26 cellular contexts compared by ENCODE assay signal in genomic region chr2:15457868-15458267, GRCh38.
"Had no signal": no experiment of that assay in that cellular context is flagged by ENCODE, and none has a peak within 500 bp of the region (broad histone marks: within the 10 kb centered on the region; RNA-seq: fewer than 3 reads in every experiment).

No MANE protein-coding gene starts in this region.

- H3K27ac ChIP-seq: left ventricle myocardium inferior, pancreas, prostate gland, skin epidermis, spleen, suprapubic skin, thoracic aorta, tibial artery, upper lobe of right lung had no signal

- H3K36me3 ChIP-seq: prostate gland had no signal

- FAIRE-seq: islet of Langerhans, kidney, pancreas, urothelium cell line had no signal

- ATAC-seq: left colon; naive thymus-derived CD8-positive, alpha-beta T cell; pancreas; right cardiac atrium; sciatic nerve; stimulated activated effector memory CD8-positive, alpha-beta T cell treated with anti-CD3 and anti-CD28 coated beads, Interleukin-12 subunit alpha, Interleukin-12 subunit beta, amount 100 ng/mL, for 72 hours; upper lobe of right lung had no signal

- H3K9me3 ChIP-seq: left ventricle myocardium inferior, pancreas, prostate gland, spleen, suprapubic skin, thoracic aorta, tibial artery, upper lobe of right lung had no signal

- H3K4me3 ChIP-seq: left ventricle myocardium inferior, lung, pancreas, prostate gland, skin epidermis, spleen, suprapubic skin, thoracic aorta, tibial artery, upper lobe of right lung had no signal

- DNase-seq: hypothalamus; immature natural killer cell; kidney; left colon; left ventricle myocardium inferior; naive thymus-derived CD8-positive, alpha-beta T cell; nucleus accumbens; pancreas; posterior cingulate gyrus; retina; right cardiac atrium; spleen; stimulated activated CD4-positive, alpha-beta T cell treated with anti-CD3 and anti-CD28 coated beads, Interleukin-4, amount 100 ng/mL, for 24 hours; stimulated activated naive CD4-positive, alpha-beta T cell; tibial artery; trophoblast cell; upper lobe of right lung had no signal

- H3K4me1 ChIP-seq: pancreas, prostate gland, spleen, suprapubic skin, tibial artery, upper lobe of right lung had no signal

- H3K27me3 ChIP-seq: pancreas, spleen, suprapubic skin, tibial artery, upper lobe of right lung had no signal
